1 cellular context compared by ENCODE assay signal in the genomic region with DNA sequence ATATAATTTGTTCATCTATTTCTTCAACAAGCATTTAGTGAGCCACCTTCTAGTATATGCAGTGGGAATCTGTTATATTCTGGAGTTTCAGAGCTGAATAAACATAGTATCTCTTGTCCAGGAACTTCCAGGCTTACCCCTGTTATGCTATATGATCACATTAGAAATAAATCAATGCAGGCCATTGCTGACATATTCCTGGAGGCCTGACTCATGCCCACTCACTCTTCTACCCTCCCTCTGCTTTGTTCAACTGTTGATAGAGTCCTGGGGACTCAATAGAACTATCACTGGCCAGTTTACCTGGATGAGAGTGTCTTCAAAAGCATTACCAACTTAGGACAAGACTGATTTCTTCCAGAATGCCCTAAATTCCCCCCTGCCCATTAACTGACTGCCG.
TF ChIP-seq lines count a peak whose summit lies in the region.

No MANE protein-coding gene starts in this region.

TF ChIP-seq in HEK293, 187 proteins besides CTCF, POLR2A, EP300 and RAD21 (continued from another document and continues in another):
- TF ChIP-seq TCF7L2 (IDR thresholded peaks at IDR 0.05; ENCODE audit: borderline replicate concordance, low read depth, low read length) (no peak), MEIS1 (CRISPR knock-in tag; IDR thresholded peaks at IDR 0.05; ENCODE audit: borderline replicate concordance) (peak; percentile 92), ZNF112 (tag by site-specific recombination; IDR thresholded peaks at IDR 0.05) (no peak), ZNF423 (tag by site-specific recombination; IDR thresholded peaks at IDR 0.05) (no peak), ZNF174 (tag by site-specific recombination; IDR thresholded peaks at IDR 0.05) (no peak), EGR2 (tag by site-specific recombination; IDR thresholded peaks at IDR 0.05; ENCODE audit: low read depth) (no peak), OVOL3 (tag by site-specific recombination; IDR thresholded peaks at IDR 0.05) (no peak), RBAK (tag by site-specific recombination; IDR thresholded peaks at IDR 0.05) (no peak), GLIS1 (tag by site-specific recombination; IDR thresholded peaks at IDR 0.05) (no peak), ZNF501 (tag by site-specific recombination; IDR thresholded peaks at IDR 0.05) (no peak), HOXA7 (CRISPR knock-in tag; IDR thresholded peaks at IDR 0.05; ENCODE audit: borderline replicate concordance) (no peak), ZNF600 (tag by site-specific recombination; IDR thresholded peaks at IDR 0.05) (peak; percentile 56), ZNF211 (tag by site-specific recombination; IDR thresholded peaks at IDR 0.05; ENCODE audit: low read depth) (no peak), ZFP37 (tag by site-specific recombination; IDR thresholded peaks at IDR 0.05) (0 out of 2 replicates have a peak, but pooled peaks have one; percentile 41), ATF2 (tag by site-specific recombination; IDR thresholded peaks at IDR 0.05; ENCODE audit: low read depth) (no peak), BCL11B (tag by site-specific recombination; IDR thresholded peaks at IDR 0.05; ENCODE audit: low read depth) (no peak), ZNF362 (tag by site-specific recombination; IDR thresholded peaks at IDR 0.05) (no peak), GFI1B (tag by site-specific recombination; IDR thresholded peaks at IDR 0.05) (peak; percentile 88), ZNF621 (tag by site-specific recombination; IDR thresholded peaks at IDR 0.05) (no peak), WT1 (tag by site-specific recombination; IDR thresholded peaks at IDR 0.05) (peak; percentile 66), REPIN1 (tag by site-specific recombination; IDR thresholded peaks at IDR 0.05; ENCODE audit: low read depth) (no peak), ZNF175 (tag by site-specific recombination; IDR thresholded peaks at IDR 0.05) (no peak), ZNF114 (tag by site-specific recombination; IDR thresholded peaks at IDR 0.05) (no peak), ZFP3 (tag by site-specific recombination; IDR thresholded peaks at IDR 0.05; ENCODE audit: low read depth) (no peak), ZNF777 (tag by site-specific recombination; IDR thresholded peaks at IDR 0.05; ENCODE audit: borderline replicate concordance) (no peak), ZNF121 (tag by site-specific recombination; IDR thresholded peaks at IDR 0.05) (no peak), ZNF664 (tag by site-specific recombination; IDR thresholded peaks at IDR 0.05) (no peak), ZIC2 (tag by site-specific recombination; IDR thresholded peaks at IDR 0.05) (no peak), ZNF280C (tag by site-specific recombination; IDR thresholded peaks at IDR 0.05) (no peak), ZNF2 (tag by site-specific recombination; IDR thresholded peaks at IDR 0.05) (no peak), ZNF335 (tag by site-specific recombination; conservative IDR thresholded peaks at IDR 0.05) (no peak), MYNN (tag by site-specific recombination; IDR thresholded peaks at IDR 0.05; ENCODE audit: borderline replicate concordance) (no peak), ZNF223 (tag by site-specific recombination; IDR thresholded peaks at IDR 0.05) (no peak), ZNF610 (tag by site-specific recombination; IDR thresholded peaks at IDR 0.05; ENCODE audit: borderline replicate concordance) (no peak), ZFP69B (tag by site-specific recombination; IDR thresholded peaks at IDR 0.05) (no peak), ZNF677 (tag by site-specific recombination; IDR thresholded peaks at IDR 0.05) (no peak), ZNF548 (tag by site-specific recombination; IDR thresholded peaks at IDR 0.05) (no peak), ZNF473 (tag by site-specific recombination; IDR thresholded peaks at IDR 0.05) (no peak), ZSCAN23 (tag by site-specific recombination; IDR thresholded peaks at IDR 0.05) (peak; percentile 82; the same call in 1 of the 2 replicates), ZNF514 (tag by site-specific recombination; IDR thresholded peaks at IDR 0.05) (no peak), ZNF169 (tag by site-specific recombination; IDR thresholded peaks at IDR 0.05) (no peak), ZNF366 (tag by site-specific recombination; conservative IDR thresholded peaks at IDR 0.05) (peak; percentile 63), ZNF660 (tag by site-specific recombination; IDR thresholded peaks at IDR 0.05) (no peak), ZNF311 (tag by site-specific recombination; IDR thresholded peaks at IDR 0.05; ENCODE audit: borderline replicate concordance) (no peak), ZNF510 (tag by site-specific recombination; IDR thresholded peaks at IDR 0.05; ENCODE audit: insufficient replicate concordance) (no peak), ZNF214 (tag by site-specific recombination; IDR thresholded peaks at IDR 0.05; ENCODE audit: borderline replicate concordance) (no peak), ZSCAN4 (tag by site-specific recombination; IDR thresholded peaks at IDR 0.05) (no peak), ZNF555 (tag by site-specific recombination; conservative IDR thresholded peaks at IDR 0.05) (no peak), ZNF704 (tag by site-specific recombination; IDR thresholded peaks at IDR 0.05) (no peak), ZNF791 (tag by site-specific recombination; IDR thresholded peaks at IDR 0.05) (no peak), ZNF843 (tag by site-specific recombination; IDR thresholded peaks at IDR 0.05) (no peak), ZNF341 (tag by site-specific recombination; IDR thresholded peaks at IDR 0.05; ENCODE audit: low read depth) (peak; percentile 65), ZNF24 (tag by site-specific recombination; IDR thresholded peaks at IDR 0.05) (no peak), KLF8 (tag by site-specific recombination; IDR thresholded peaks at IDR 0.05) (peak; percentile 40; the same call in 1 of the 2 replicates), ELK4 (IDR thresholded peaks at IDR 0.05; ENCODE audit: borderline replicate concordance, low read depth, low read length) (no peak)
- TF ChIP-seq, protein P1, sequence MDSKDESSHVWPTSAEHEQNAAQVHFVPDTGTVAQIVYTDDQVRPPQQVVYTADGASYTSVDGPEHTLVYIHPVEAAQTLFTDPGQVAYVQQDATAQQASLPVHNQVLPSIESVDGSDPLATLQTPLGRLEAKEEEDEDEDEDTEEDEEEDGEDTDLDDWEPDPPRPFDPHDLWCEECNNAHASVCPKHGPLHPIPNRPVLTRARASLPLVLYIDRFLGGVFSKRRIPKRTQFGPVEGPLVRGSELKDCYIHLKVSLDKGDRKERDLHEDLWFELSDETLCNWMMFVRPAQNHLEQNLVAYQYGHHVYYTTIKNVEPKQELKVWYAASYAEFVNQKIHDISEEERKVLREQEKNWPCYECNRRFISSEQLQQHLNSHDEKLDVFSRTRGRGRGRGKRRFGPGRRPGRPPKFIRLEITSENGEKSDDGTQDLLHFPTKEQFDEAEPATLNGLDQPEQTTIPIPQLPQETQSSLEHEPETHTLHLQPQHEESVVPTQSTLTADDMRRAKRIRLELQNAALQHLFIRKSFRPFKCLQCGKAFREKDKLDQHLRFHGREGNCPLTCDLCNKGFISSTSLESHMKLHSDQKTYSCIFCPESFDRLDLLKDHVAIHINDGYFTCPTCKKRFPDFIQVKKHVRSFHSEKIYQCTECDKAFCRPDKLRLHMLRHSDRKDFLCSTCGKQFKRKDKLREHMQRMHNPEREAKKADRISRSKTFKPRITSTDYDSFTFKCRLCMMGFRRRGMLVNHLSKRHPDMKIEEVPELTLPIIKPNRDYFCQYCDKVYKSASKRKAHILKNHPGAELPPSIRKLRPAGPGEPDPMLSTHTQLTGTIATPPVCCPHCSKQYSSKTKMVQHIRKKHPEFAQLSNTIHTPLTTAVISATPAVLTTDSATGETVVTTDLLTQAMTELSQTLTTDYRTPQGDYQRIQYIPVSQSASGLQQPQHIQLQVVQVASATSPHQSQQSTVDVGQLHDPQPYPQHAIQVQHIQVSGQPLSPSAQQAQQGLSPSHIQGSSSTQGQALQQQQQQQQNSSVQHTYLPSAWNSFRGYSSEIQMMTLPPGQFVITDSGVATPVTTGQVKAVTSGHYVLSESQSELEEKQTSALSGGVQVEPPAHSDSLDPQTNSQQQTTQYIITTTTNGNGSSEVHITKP (tag by site-specific recombination; IDR thresholded peaks at IDR 0.05), result peak; percentile 22
- TF ChIP-seq, protein P2, sequence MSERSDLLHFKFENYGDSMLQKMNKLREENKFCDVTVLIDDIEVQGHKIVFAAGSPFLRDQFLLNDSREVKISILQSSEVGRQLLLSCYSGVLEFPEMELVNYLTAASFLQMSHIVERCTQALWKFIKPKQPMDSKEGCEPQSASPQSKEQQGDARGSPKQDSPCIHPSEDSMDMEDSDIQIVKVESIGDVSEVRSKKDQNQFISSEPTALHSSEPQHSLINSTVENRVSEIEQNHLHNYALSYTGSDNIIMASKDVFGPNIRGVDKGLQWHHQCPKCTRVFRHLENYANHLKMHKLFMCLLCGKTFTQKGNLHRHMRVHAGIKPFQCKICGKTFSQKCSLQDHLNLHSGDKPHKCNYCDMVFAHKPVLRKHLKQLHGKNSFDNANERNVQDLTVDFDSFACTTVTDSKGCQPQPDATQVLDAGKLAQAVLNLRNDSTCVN (tag by site-specific recombination; optimal IDR thresholded peaks at IDR 0.05), result no peak
- TF ChIP-seq, protein P3, sequence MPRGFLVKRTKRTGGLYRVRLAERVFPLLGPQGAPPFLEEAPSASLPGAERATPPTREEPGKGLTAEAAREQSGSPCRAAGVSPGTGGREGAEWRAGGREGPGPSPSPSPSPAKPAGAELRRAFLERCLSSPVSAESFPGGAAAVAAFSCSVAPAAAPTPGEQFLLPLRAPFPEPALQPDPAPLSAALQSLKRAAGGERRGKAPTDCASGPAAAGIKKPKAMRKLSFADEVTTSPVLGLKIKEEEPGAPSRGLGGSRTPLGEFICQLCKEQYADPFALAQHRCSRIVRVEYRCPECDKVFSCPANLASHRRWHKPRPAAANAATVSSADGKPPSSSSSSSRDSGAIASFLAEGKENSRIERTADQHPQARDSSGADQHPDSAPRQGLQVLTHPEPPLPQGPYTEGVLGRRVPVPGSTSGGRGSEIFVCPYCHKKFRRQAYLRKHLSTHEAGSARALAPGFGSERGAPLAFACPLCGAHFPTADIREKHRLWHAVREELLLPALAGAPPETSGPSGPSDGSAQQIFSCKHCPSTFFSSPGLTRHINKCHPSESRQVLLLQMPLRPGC (tag by site-specific recombination; IDR thresholded peaks at IDR 0.05), result peak; percentile 83; the same call in 1 of the 2 replicates
